In genomic region chr7:30845426-30846135, GRCh38 we compare ENCODE assay signal across 13 cellular contexts.
DNase-seq lines count a peak whose midpoint lies in the region; ATAC-seq and TF ChIP-seq lines count a peak whose summit lies in the region.
"Had no signal": no experiment of that assay in that cellular context is flagged by ENCODE, and none has a peak within 500 bp of the region (broad histone marks: within the 10 kb centered on the region; RNA-seq: fewer than 3 reads in every experiment).

No MANE protein-coding gene starts in this region.

- DNase-seq in AG10803 (ENCODE audit: low read depth) = peak; percentile 58
- peak; percentile 13 for DNase-seq in RWPE1 (ENCODE audit: low spot score)
- peak; percentile 61 for DNase-seq in fibroblast of peridontal ligament (ENCODE audit: extremely low read depth)
- DNase-seq in omental fat pad (ENCODE audit: low spot score) = no peak
- DNase-seq in SIG-M5 (lab: John Stamatoyannopoulos, UW) = no peak
- DNase-seq in A673 (ENCODE audit: low spot score) = no peak
- DNase-seq: brain microvascular endothelial cell, T1000 had no signal

- no TSS peak for BruUV-seq in A673 (replicated peaks; lab: Mats Ljungman, UMichigan)

- no peaks in the 10 kb centered on the region for H3K36me3 ChIP-seq in A673 (ENCODE audit: insufficient read depth, low read length, poor library complexity, severe bottlenecking)
- H3K36me3 ChIP-seq: brain microvascular endothelial cell had no signal

- no peak for TF ChIP-seq CTCF in AG10803 (conservative IDR thresholded peaks at IDR 0.05; ENCODE audit: low read length)
- no peak for TF ChIP-seq CTCF in RWPE1 (conservative IDR thresholded peaks at IDR 0.05; ENCODE audit: low read depth)
- no peak for TF ChIP-seq CTCF in omental fat pad (IDR thresholded peaks at IDR 0.05)
- no peak for TF ChIP-seq CTCF in A673 (conservative IDR thresholded peaks at IDR 0.05; ENCODE audit: low read depth, low read length)

- ATAC-seq in omental fat pad (ENCODE audit: low FRiP score) = peak; percentile 49
- ATAC-seq in GM19467 (IDR thresholded peaks at IDR 0.05; ENCODE audit: unreplicated experiment) = no peak
- no peak for ATAC-seq in GM19397 (IDR thresholded peaks at IDR 0.05; ENCODE audit: unreplicated experiment)
- ATAC-seq: natural killer cell treated with Interleukin-12 subunit alpha and Interleukin-12 subunit beta and Interleukin-15 and Interleukin-18, amount 100 ng/mL, for 72 hours; stimulated activated effector memory CD8-positive, alpha-beta T cell treated with anti-CD3 and anti-CD28 coated beads, Interleukin-12 subunit alpha, Interleukin-12 subunit beta, amount 100 ng/mL, for 72 hours had no signal

- no peaks in the 10 kb centered on the region for H3K9me3 ChIP-seq in A673 (ENCODE audit: low read depth, low read length, poor library complexity, severe bottlenecking)
- H3K9me3 ChIP-seq: Caco-2 had no signal

- intact Hi-C loops in A673 (cut with micrococcal nuclease; ENCODE audit: unreplicated experiment) = no loop called here

- H3K27ac ChIP-seq in RWPE1 (no peak overlapping the region), A673 (ENCODE audit: low read depth, low read length, poor library complexity, severe bottlenecking) (no peak overlapping the region)
- H3K27ac ChIP-seq: brain microvascular endothelial cell had no signal

- POLR2A ChIA-PET in RWPE1 (lab: Yijun Ruan, JAX; ENCODE audit: low non-redundant PET) (no interaction called here), A673 (lab: Charles Lee; ENCODE audit: low non-redundant PET) (no interaction called here)

- CTCF ChIA-PET in RWPE1 (lab: Yijun Ruan, JAX) (interaction anchor here (0.5 to 0.7 kb wide), 3 partner anchors 34 to 87 kb away, joined by 3 to 7 read pairs (median 6); no protein-coding TSS in a partner anchor), A673 (lab: Charles Lee) (no interaction called here)

- H3K4me3 ChIP-seq in AG10803 (ENCODE audit: low read length) (no peak overlapping the region), A673 (ENCODE audit: low read depth, low read length, poor library complexity, severe bottlenecking) (no peak overlapping the region)

- no peaks in the 10 kb centered on the region for H3K4me1 ChIP-seq in A673 (ENCODE audit: insufficient read depth, low read length, poor library complexity, severe bottlenecking)
- H3K4me1 ChIP-seq: Caco-2 had no signal

- H3K27me3 ChIP-seq in A673 (replicated peaks; ENCODE audit: insufficient read depth, low read depth, low read length, poor library complexity) = no peaks in the 10 kb centered on the region
- H3K27me3 ChIP-seq: brain microvascular endothelial cell had no signal

Comparison
In these comparisons a context has a peak if more than half of its experiments do, and no peak if none do; other contexts are left out.
1. DNase-seq: peak in AG10803 (single experiment), RWPE1 (single experiment) and fibroblast of peridontal ligament (single experiment); none in omental fat pad (single experiment), SIG-M5 (single experiment) and A673 (single experiment).